In genomic region chr17:8695241-8695640, GRCh38 we compare ENCODE assay signal across 23 cellular contexts. TPM values are rescaled to one million over a fixed set of nuclear protein-coding genes. Genes with fewer than 3 reads are reported as not detected.
"Had no signal": no experiment of that assay in that cellular context is flagged by ENCODE, and none has a peak within 500 bp of the region (broad histone marks: within the 10 kb centered on the region; RNA-seq: fewer than 3 reads in every experiment).

No MANE protein-coding gene starts in this region.

- H3K27ac ChIP-seq: body of pancreas, gastrocnemius medialis, transverse colon, vagina had no signal

- H3K4me3 ChIP-seq: body of pancreas, gastrocnemius medialis, heart left ventricle, transverse colon, vagina had no signal

- H3K27me3 ChIP-seq: body of pancreas, heart left ventricle, vagina had no signal

- ATAC-seq: body of pancreas; gastrocnemius medialis; heart left ventricle; natural killer cell; SK-N-SH treated with all-trans-retinoic acid at 6 μM for 48 hours; stimulated activated naive CD8-positive, alpha-beta T cell treated with anti-CD3 and anti-CD28 coated beads, Interleukin-15, Interleukin-2, amounts not matched to agents 100 U/mL and 50 U/mL, for 24 hours had no signal

- H3K9me3 ChIP-seq: body of pancreas, gastrocnemius medialis, heart left ventricle, transverse colon, vagina had no signal

- DNase-seq: activated CD4-positive, alpha-beta T cell treated with anti-CD3 and anti-CD28 coated beads, Interleukin-2, amount 50 U/mL, for 1 hour; activated CD4-positive, CD25-positive, alpha-beta regulatory T cell treated with anti-CD3 and anti-CD28 coated beads, Interleukin-2, amount 50 U/mL, for 72 hours; activated CD8-positive, alpha-beta memory T cell treated with anti-CD3 and anti-CD28 coated beads, Interleukin-2, amount 50 U/mL, for 4 hours; activated effector memory CD4-positive, alpha-beta T cell treated with Interleukin-2 at 50 U/mL for 16 hours; activated naive CD4-positive, alpha-beta T cell treated with anti-CD3 and anti-CD28 coated beads, Interleukin-2, amount 10 ng/mL, durations not matched to agents 7 days and 5 days; activated T-cell treated with anti-CD3 and anti-CD28 coated beads, Interleukin-2, amount 50 U/mL, for 48 hours; body of pancreas; caudate nucleus; erythroblast; gastrocnemius medialis; heart left ventricle; immature natural killer cell; natural killer cell; nucleus accumbens; retina; stimulated activated naive CD8-positive, alpha-beta T cell treated with anti-CD3 and anti-CD28 coated beads, Interleukin-15, Interleukin-2, amounts not matched to agents 100 U/mL and 50 U/mL, for 24 hours; substantia nigra; T1000; transverse colon had no signal

- H3K4me1 ChIP-seq: body of pancreas, gastrocnemius medialis had no signal

- H3K36me3 ChIP-seq: gastrocnemius medialis, heart left ventricle, transverse colon, vagina had no signal

RNA-seq across cellular contexts. Expression of gene CCDC42, which starts 49.4 kb away (rescaled TPM):
- total RNA-seq: body of pancreas, gastrocnemius medialis, lower leg skin, mesenteric fat pad, transverse colon, vagina had no signal
- polyA plus RNA-seq: heart left ventricle, immature natural killer cell had no signal
